ENCODE assay signal across 15 cellular contexts in genomic region chr3:182889948-182890629, GRCh38.
"Had no signal": no experiment of that assay in that cellular context is flagged by ENCODE, and none has a peak within 500 bp of the region (broad histone marks: within the 10 kb centered on the region; RNA-seq: fewer than 3 reads in every experiment).

No MANE protein-coding gene starts in this region.

- H3K27me3 ChIP-seq: pancreas, thyroid gland had no signal

- H3K27me3 Mint-ChIP-seq: activated CD4-positive, alpha-beta T cell treated with anti-CD3 and anti-CD28 coated beads, Interleukin-2, amount 10 ng/mL, durations not matched to agents 24 days and 14 days; activated naive CD4-positive, alpha-beta T cell treated with anti-CD3 and anti-CD28 coated beads, Interleukin-2, amount 50 U/mL, for 24 hours; brain had no signal

- H3K9me3 Mint-ChIP-seq: activated CD4-positive, alpha-beta T cell treated with anti-CD3 and anti-CD28 coated beads, Interleukin-2, amount 10 ng/mL, durations not matched to agents 24 days and 14 days; activated naive CD4-positive, alpha-beta T cell treated with anti-CD3 and anti-CD28 coated beads, Interleukin-2, amount 50 U/mL, for 24 hours; brain; immature natural killer cell; WTC11 had no signal

- H3K4me1 ChIP-seq: thyroid gland had no signal

- H3K36me3 Mint-ChIP-seq: WTC11 had no signal

- H3K4me1 Mint-ChIP-seq: brain, neural crest cell, WTC11 had no signal

- H3K4me2 ChIP-seq: smooth muscle cell had no signal

- H3K27ac Mint-ChIP-seq: activated CD4-positive, alpha-beta T cell treated with anti-CD3 and anti-CD28 coated beads, Interleukin-2, amount 10 ng/mL, durations not matched to agents 24 days and 14 days; activated naive CD4-positive, alpha-beta T cell treated with anti-CD3 and anti-CD28 coated beads, Interleukin-2, amount 50 U/mL, for 24 hours; brain; immature natural killer cell; WTC11 had no signal

- DNase-seq: activated CD4-positive, alpha-beta T cell treated with anti-CD3 and anti-CD28 coated beads, Interleukin-2, amount 10 ng/mL, durations not matched to agents 24 days and 14 days; activated CD8-positive, alpha-beta memory T cell treated with anti-CD3 and anti-CD28 coated beads for 24 hours; amniotic stem cell; effector memory CD4-positive, alpha-beta T cell; immature natural killer cell; left cardiac atrium; pancreas; T-helper 1 cell; thyroid gland had no signal

- H3K4me3 Mint-ChIP-seq: activated CD4-positive, alpha-beta T cell treated with anti-CD3 and anti-CD28 coated beads, Interleukin-2, amount 10 ng/mL, durations not matched to agents 24 days and 14 days; activated naive CD4-positive, alpha-beta T cell treated with anti-CD3 and anti-CD28 coated beads, Interleukin-2, amount 50 U/mL, for 24 hours; brain; immature natural killer cell; neural crest cell; WTC11 had no signal

- H3K27ac ChIP-seq: epithelial cell of prostate, pancreas, thyroid gland had no signal

- ATAC-seq: WTC11 had no signal

- H3K9me3 ChIP-seq: pancreas, thyroid gland had no signal

- H3K4me3 ChIP-seq: pancreas, smooth muscle cell, thyroid gland had no signal
